Comparison of ENCODE assay signal across 24 cellular contexts in genomic region chr2:129722306-129723020, GRCh38.
"Had no signal": no experiment of that assay in that cellular context is flagged by ENCODE, and none has a peak within 500 bp of the region (broad histone marks: within the 10 kb centered on the region; RNA-seq: fewer than 3 reads in every experiment).

No MANE protein-coding gene starts in this region.

- H3K9me3 Mint-ChIP-seq: activated naive CD4-positive, alpha-beta T cell treated with anti-CD3 and anti-CD28 coated beads, Interleukin-2, amount 50 U/mL, for 24 hours; activated naive CD8-positive, alpha-beta T cell treated with anti-CD3 and anti-CD28 coated beads, Interleukin-2, amount 50 U/mL, for 24 hours; activated T-helper 2 cell treated with anti-CD3 and anti-CD28 coated beads, Interferon-gamma antibody, Interleukin-2, Interleukin-4, amounts not matched to agents 10 μg/mL and 5 μg/mL and 100 μg/mL, durations not matched to agents 14 hours and 24 hours and 36 hours; central memory CD8-positive, alpha-beta T cell; naive thymus-derived CD8-positive, alpha-beta T cell; stimulated activated naive CD8-positive, alpha-beta T cell treated with anti-CD3 and anti-CD28 coated beads, Interleukin-15, Interleukin-2, amounts not matched to agents 100 ng/mL and 50 ng/mL, for 24 hours; T-cell; T-helper 2 cell treated with Interferon-gamma antibody and Interleukin-4, amounts not matched to agents 5 μg/mL and 100 μg/mL, for 36 hours had no signal

- ATAC-seq: activated CD4-positive, alpha-beta T cell treated with anti-CD3 and anti-CD28 coated beads for 36 hours; activated CD8-positive, alpha-beta memory T cell treated with anti-CD3 and anti-CD28 coated beads, Interleukin-2, amount 10 ng/mL, durations not matched to agents 7 days and 5 days; activated CD8-positive, alpha-beta T cell treated with anti-CD3 and anti-CD28 coated beads, Interleukin-2, amount 10 ng/mL, durations not matched to agents 7 days and 5 days; activated naive CD8-positive, alpha-beta T cell treated with anti-CD3 and anti-CD28 coated beads, Interleukin-2, amount 50 U/mL, for 24 hours; naive thymus-derived CD8-positive, alpha-beta T cell; T-cell; upper lobe of right lung had no signal

- H3K27me3 Mint-ChIP-seq: activated CD4-positive, alpha-beta T cell treated with anti-CD3 and anti-CD28 coated beads for 36 hours; activated CD8-positive, alpha-beta memory T cell treated with anti-CD3 and anti-CD28 coated beads, Interleukin-2, amount 10 ng/mL, durations not matched to agents 7 days and 5 days; central memory CD8-positive, alpha-beta T cell; stimulated activated naive CD8-positive, alpha-beta T cell treated with anti-CD3 and anti-CD28 coated beads, Interleukin-15, Interleukin-2, amounts not matched to agents 100 ng/mL and 50 ng/mL, for 24 hours had no signal

- H3K4me3 Mint-ChIP-seq: activated CD4-positive, alpha-beta T cell treated with anti-CD3 and anti-CD28 coated beads for 36 hours; activated CD8-positive, alpha-beta memory T cell treated with anti-CD3 and anti-CD28 coated beads, Interleukin-2, amount 10 ng/mL, durations not matched to agents 7 days and 5 days; activated CD8-positive, alpha-beta T cell treated with anti-CD3 and anti-CD28 coated beads, Interleukin-2, amount 10 ng/mL, durations not matched to agents 7 days and 5 days; activated naive CD4-positive, alpha-beta T cell treated with anti-CD3 and anti-CD28 coated beads, Interleukin-2, amount 50 U/mL, for 24 hours; activated naive CD8-positive, alpha-beta T cell treated with anti-CD3 and anti-CD28 coated beads, Interleukin-2, amount 50 U/mL, for 24 hours; central memory CD8-positive, alpha-beta T cell; naive thymus-derived CD8-positive, alpha-beta T cell; stimulated activated naive CD8-positive, alpha-beta T cell treated with anti-CD3 and anti-CD28 coated beads, Interleukin-15, Interleukin-2, amounts not matched to agents 100 ng/mL and 50 ng/mL, for 24 hours; T-cell; T-helper 2 cell treated with Interferon-gamma antibody and Interleukin-4, amounts not matched to agents 5 μg/mL and 100 μg/mL, for 36 hours had no signal

- H3K27ac Mint-ChIP-seq: activated CD4-positive, alpha-beta T cell treated with anti-CD3 and anti-CD28 coated beads for 36 hours; activated CD8-positive, alpha-beta memory T cell treated with anti-CD3 and anti-CD28 coated beads, Interleukin-2, amount 10 ng/mL, durations not matched to agents 7 days and 5 days; activated CD8-positive, alpha-beta T cell treated with anti-CD3 and anti-CD28 coated beads, Interleukin-2, amount 10 ng/mL, durations not matched to agents 7 days and 5 days; activated naive CD4-positive, alpha-beta T cell treated with anti-CD3 and anti-CD28 coated beads, Interleukin-2, amount 50 U/mL, for 24 hours; activated naive CD8-positive, alpha-beta T cell treated with anti-CD3 and anti-CD28 coated beads, Interleukin-2, amount 50 U/mL, for 24 hours; activated T-helper 2 cell treated with anti-CD3 and anti-CD28 coated beads, Interferon-gamma antibody, Interleukin-2, Interleukin-4, amounts not matched to agents 10 μg/mL and 5 μg/mL and 100 μg/mL, durations not matched to agents 14 hours and 24 hours and 36 hours; naive thymus-derived CD8-positive, alpha-beta T cell; stimulated activated naive CD8-positive, alpha-beta T cell treated with anti-CD3 and anti-CD28 coated beads, Interleukin-15, Interleukin-2, amounts not matched to agents 100 ng/mL and 50 ng/mL, for 24 hours; T-cell; T-helper 2 cell treated with Interferon-gamma antibody and Interleukin-4, amounts not matched to agents 5 μg/mL and 100 μg/mL, for 36 hours had no signal

- H3K4me1 Mint-ChIP-seq: activated CD4-positive, alpha-beta T cell treated with anti-CD3 and anti-CD28 coated beads for 36 hours; activated CD8-positive, alpha-beta memory T cell treated with anti-CD3 and anti-CD28 coated beads, Interleukin-2, amount 10 ng/mL, durations not matched to agents 7 days and 5 days; activated naive CD4-positive, alpha-beta T cell treated with anti-CD3 and anti-CD28 coated beads, Interleukin-2, amount 50 U/mL, for 24 hours; activated naive CD8-positive, alpha-beta T cell treated with anti-CD3 and anti-CD28 coated beads, Interleukin-2, amount 50 U/mL, for 24 hours; central memory CD8-positive, alpha-beta T cell; naive thymus-derived CD8-positive, alpha-beta T cell; T-cell had no signal

- DNase-seq: activated CD4-positive, alpha-beta T cell treated with anti-CD3 and anti-CD28 coated beads for 36 hours; activated CD4-positive, CD25-positive, alpha-beta regulatory T cell; activated CD8-positive, alpha-beta memory T cell treated with anti-CD3 and anti-CD28 coated beads, Interleukin-2, amount 10 ng/mL, durations not matched to agents 7 days and 5 days; activated CD8-positive, alpha-beta T cell treated with anti-CD3 and anti-CD28 coated beads, Interleukin-2, amount 10 ng/mL, durations not matched to agents 7 days and 5 days; activated naive CD8-positive, alpha-beta T cell treated with anti-CD3 and anti-CD28 coated beads, Interleukin-2, amount 50 U/mL, for 24 hours; activated T-cell treated with anti-CD3 and anti-CD28 coated beads, Interleukin-2, amount 50 U/mL, for 48 hours; amygdala; dermis blood vessel endothelial cell; effector CD4-positive, alpha-beta T cell; esophagus squamous epithelium; foreskin melanocyte; mammary epithelial cell; naive thymus-derived CD8-positive, alpha-beta T cell; ovary; stimulated activated CD4-positive, alpha-beta T cell treated with anti-CD3 and anti-CD28 coated beads, Interleukin-15, amount 100 ng/mL, for 24 hours; stimulated activated CD4-positive, alpha-beta T cell treated with anti-CD3 and anti-CD28 coated beads, Interleukin-2, amount 100 ng/mL, for 24 hours; substantia nigra; T-cell; upper lobe of right lung had no signal

- H3K36me3 Mint-ChIP-seq: activated CD8-positive, alpha-beta memory T cell treated with anti-CD3 and anti-CD28 coated beads, Interleukin-2, amount 10 ng/mL, durations not matched to agents 7 days and 5 days; activated naive CD4-positive, alpha-beta T cell treated with anti-CD3 and anti-CD28 coated beads, Interleukin-2, amount 50 U/mL, for 24 hours; naive thymus-derived CD8-positive, alpha-beta T cell; T-cell had no signal
